17 cellular contexts compared by ENCODE assay signal in genomic region chr1:36284061-36284460, GRCh38. TPM values are rescaled to one million over a fixed set of nuclear protein-coding genes. Genes with fewer than 3 reads are reported as not detected.
DNase-seq lines count a peak whose midpoint lies in the region; ATAC-seq, FAIRE-seq and TF ChIP-seq lines count a peak whose summit lies in the region.
"Had no signal": no experiment of that assay in that cellular context is flagged by ENCODE, and none has a peak within 500 bp of the region (broad histone marks: within the 10 kb centered on the region; RNA-seq: fewer than 3 reads in every experiment).

No MANE protein-coding gene starts in this region.

- no peak overlapping the region for H3K4me2 ChIP-seq in astrocyte (ENCODE audit: low read length)
- H3K4me2 ChIP-seq: KMS-11 had no signal

- ATAC-seq in HG03025 (IDR thresholded peaks at IDR 0.05; ENCODE audit: low FRiP score, unreplicated experiment) (no peak), HG03175 (IDR thresholded peaks at IDR 0.05; ENCODE audit: unreplicated experiment) (no peak)
- ATAC-seq: stimulated activated naive B cell treated with anti-CD40 and anti-IgM and Interleukin-4, amounts not matched to agents 10 μg/mL and 1 μg/mL and 100 μg/mL, for 72 hours had no signal

- H3K4me1 ChIP-seq in ACC112 (ENCODE audit: control insufficient read depth, insufficient read depth, low read length, unreplicated experiment) = peaks cover 11% of the 10 kb centered on the region
- H3K4me1 ChIP-seq in astrocyte (ENCODE audit: insufficient read depth, low read length) = no peaks in the 10 kb centered on the region
- peaks cover 1 to 56% of the 10 kb centered on the region in 2 donors for H3K4me1 ChIP-seq in muscle layer of duodenum (ENCODE audit: control insufficient read depth in 1 of 2, insufficient read depth in 2 of 2, low read length in 2 of 2)

- H3K27me3 ChIP-seq in ACC112 (ENCODE audit: insufficient read depth, low read length) (no peaks in the 10 kb centered on the region), astrocyte (ENCODE audit: insufficient read depth, low read length) (no peaks in the 10 kb centered on the region), muscle layer of duodenum (ENCODE audit: low read depth, low read length) (no peaks in the 10 kb centered on the region)

- H4K20me1 ChIP-seq in astrocyte (ENCODE audit: insufficient read depth, low read length) = peaks cover 71% of the 10 kb centered on the region

- H3K27ac ChIP-seq in ACC112 (ENCODE audit: low read depth, low read length) (peak overlapping the region; percentile 3; the same call in 1 of the 2 replicates), astrocyte (ENCODE audit: low read depth, low read length) (no peak overlapping the region), muscle layer of duodenum (ENCODE audit: low read length) (peak overlapping the region; percentile 16)

- H3K79me2 ChIP-seq in ACC112 (ENCODE audit: control insufficient read depth, insufficient read depth, low read length, unreplicated experiment) (peaks cover 59% of the 10 kb centered on the region), astrocyte (ENCODE audit: insufficient read depth, low read length) (peaks cover 85% of the 10 kb centered on the region)

- no peak for TF ChIP-seq CTCF in HFFc6 (IDR thresholded peaks at IDR 0.05)
- no peak for TF ChIP-seq CTCF in astrocyte (IDR thresholded peaks at IDR 0.05; ENCODE audit: insufficient read depth, low read depth, low read length)
- no peak for TF ChIP-seq CTCF in D721Med (IDR thresholded peaks at IDR 0.05; ENCODE audit: insufficient read depth, missing control alignments)

- H3K27ac Mint-ChIP-seq in HFFc6 (peak overlapping the region; percentile 47), astrocyte (ENCODE audit: unreplicated experiment) (peak overlapping the region; percentile 34)
- H3K27ac Mint-ChIP-seq: stimulated activated naive B cell treated with anti-CD40 and anti-IgM and Interleukin-4, amounts not matched to agents 10 μg/mL and 1 μg/mL and 100 μg/mL, for 72 hours had no signal

- H3K9me3 Mint-ChIP-seq in HFFc6 = no peaks in the 10 kb centered on the region
- H3K9me3 Mint-ChIP-seq in astrocyte (ENCODE audit: unreplicated experiment) = no peaks in the 10 kb centered on the region
- H3K9me3 Mint-ChIP-seq: stimulated activated naive B cell treated with anti-CD40 and anti-IgM and Interleukin-4, amounts not matched to agents 10 μg/mL and 1 μg/mL and 100 μg/mL, for 72 hours had no signal

- H3K4me1 Mint-ChIP-seq in HFFc6 (ENCODE audit: low read depth) (peaks cover 48% of the 10 kb centered on the region), astrocyte (ENCODE audit: low read depth, unreplicated experiment) (peaks cover 26% of the 10 kb centered on the region)

- H3K9ac ChIP-seq in astrocyte (ENCODE audit: low read length) = no peak overlapping the region
- H3K9ac ChIP-seq: KMS-11 had no signal

- H3K36me3 ChIP-seq in ACC112 (ENCODE audit: insufficient read depth, low read length) (peaks cover 43% of the 10 kb centered on the region), astrocyte (ENCODE audit: insufficient read depth, low read length) (peaks cover 51% of the 10 kb centered on the region), muscle layer of duodenum (ENCODE audit: control insufficient read depth in 1 of 2, insufficient read depth in 2 of 2, low read length in 2 of 2) (peaks cover 42 to 49% of the 10 kb centered on the region in 2 donors)

- H3K4me3 Mint-ChIP-seq in HFFc6 (no peak overlapping the region), astrocyte (ENCODE audit: unreplicated experiment) (no peak overlapping the region)
- H3K4me3 Mint-ChIP-seq: stimulated activated naive B cell treated with anti-CD40 and anti-IgM and Interleukin-4, amounts not matched to agents 10 μg/mL and 1 μg/mL and 100 μg/mL, for 72 hours had no signal

- H3K4me3 ChIP-seq in ACC112 (ENCODE audit: low read depth, low read length) (no peak overlapping the region), astrocyte (ENCODE audit: insufficient read depth, low read depth, low read length) (no peak overlapping the region), muscle layer of duodenum (ENCODE audit: low read depth in 1 of 2, low read length in 2 of 2) (no peak overlapping the region)

- H3K9me3 ChIP-seq in astrocyte (ENCODE audit: insufficient read depth, low read depth, low read length) = no peaks in the 10 kb centered on the region
- H3K9me3 ChIP-seq in muscle layer of duodenum (ENCODE audit: control insufficient read depth in 1 of 2, low read length in 2 of 2) = no peaks in the 10 kb centered on the region

- no peak for FAIRE-seq in astrocyte (lab: Jason Lieb, UNC)
- no peak for FAIRE-seq in D721Med (lab: Jason Lieb, UNC)
- FAIRE-seq: colon, GM19239, RCC 7860 had no signal

- DNase-seq in HFFc6 (no peak), astrocyte (ENCODE audit: low read depth) (no peak), GOT3 (lab: John Stamatoyannopoulos, UW) (no peak), D721Med (ENCODE audit: insufficient read length, low spot score) (no peak)
- DNase-seq: activated CD8-positive, alpha-beta memory T cell treated with anti-CD3 and anti-CD28 coated beads for 24 hours; NCI-H146; retina; stimulated activated CD4-positive, alpha-beta T cell treated with anti-CD3 and anti-CD28 coated beads, Interleukin-4, amount 100 ng/mL, for 24 hours; stimulated activated naive B cell treated with anti-CD40 and anti-IgM and Interleukin-4, amounts not matched to agents 10 μg/mL and 1 μg/mL and 100 μg/mL, for 72 hours had no signal

- H2AFZ ChIP-seq in ACC112 (ENCODE audit: low read length, unreplicated experiment) (no peak overlapping the region), astrocyte (ENCODE audit: low read depth, low read length) (no peak overlapping the region)

- H3K27me3 Mint-ChIP-seq in HFFc6 (ENCODE audit: insufficient read depth) (no peaks in the 10 kb centered on the region), astrocyte (ENCODE audit: low read depth, unreplicated experiment) (no peaks in the 10 kb centered on the region)
- H3K27me3 Mint-ChIP-seq: stimulated activated naive B cell treated with anti-CD40 and anti-IgM and Interleukin-4, amounts not matched to agents 10 μg/mL and 1 μg/mL and 100 μg/mL, for 72 hours had no signal

- H3K36me3 Mint-ChIP-seq in HFFc6 (ENCODE audit: low read depth) (peaks cover 22% of the 10 kb centered on the region), astrocyte (ENCODE audit: low read depth, unreplicated experiment) (peaks cover 15% of the 10 kb centered on the region)

RNA-seq across cellular contexts. Expression of gene SH3D21, which starts 22.1 kb away (rescaled TPM):
- 1 to 10 TPM; 2.7 to 5.3 (median 2.9) TPM for total RNA-seq in HFFc6 (2021; fragmentation: NEBNext Ultra II Directional; extraction: Animal tissue kit (Norgen Biotek cat#: 25700))
- total RNA-seq in astrocyte = 13.6 and 16.3 TPM in 2 replicates

RNA-seq across cellular contexts. Expression of gene EVA1B, which starts 39.4 kb away (rescaled TPM):
- 100 to 1,000 TPM; 152 to 206 (median 155) TPM for total RNA-seq in HFFc6 (2021; fragmentation: NEBNext Ultra II Directional; extraction: Animal tissue kit (Norgen Biotek cat#: 25700))
- 57.3 and 63.0 TPM in 2 replicates for total RNA-seq in astrocyte

RNA-seq across cellular contexts. Expression of gene THRAP3, which starts 59.8 kb away (rescaled TPM):
- total RNA-seq in HFFc6 (2021; fragmentation: NEBNext Ultra II Directional; extraction: Animal tissue kit (Norgen Biotek cat#: 25700)) = 100 to 1,000 TPM; 116 to 126 (median 121) TPM
- 109 and 110 TPM in 2 replicates for total RNA-seq in astrocyte
